In genomic region chr3:124964432-124964831, GRCh38 we compare ENCODE assay signal across 1 cellular context.
A peak's percentile ranks its signal among the peaks of the same experiment; 100 is the strongest.
TF ChIP-seq lines count a peak whose summit lies in the region.

No MANE protein-coding gene starts in this region.

TF ChIP-seq in HepG2, 621 proteins besides CTCF, POLR2A, EP300 and RAD21 (continued from another document and continues in another):
- TF ChIP-seq ZNF569 (CRISPR knock-in tag; IDR thresholded peaks at IDR 0.05; ENCODE audit: borderline replicate concordance) (no peak), MLX (CRISPR knock-in tag; IDR thresholded peaks at IDR 0.05) (no peak), ZNF570 (CRISPR knock-in tag; IDR thresholded peaks at IDR 0.05; ENCODE audit: borderline replicate concordance) (no peak), RBAK (CRISPR knock-in tag; IDR thresholded peaks at IDR 0.05) (no peak), HINFP (CRISPR knock-in tag; IDR thresholded peaks at IDR 0.05; ENCODE audit: low read depth) (no peak), ZNF354B (CRISPR knock-in tag; IDR thresholded peaks at IDR 0.05) (no peak), PLRG1 (conservative IDR thresholded peaks at IDR 0.05) (no peak), FOSL2 (CRISPR knock-in tag; IDR thresholded peaks at IDR 0.05) (no peak), SMAD9 (CRISPR knock-in tag; IDR thresholded peaks at IDR 0.05) (no peak), FOXK2 (IDR thresholded peaks at IDR 0.05) (no peak), CERS6 (CRISPR knock-in tag; IDR thresholded peaks at IDR 0.05) (no peak), PRDM4 (CRISPR knock-in tag; IDR thresholded peaks at IDR 0.05; ENCODE audit: borderline replicate concordance) (no peak), FOXK1 (CRISPR knock-in tag; IDR thresholded peaks at IDR 0.05; ENCODE audit: borderline replicate concordance, low read depth) (no peak), YY1 (IDR thresholded peaks at IDR 0.05; ENCODE audit: insufficient read depth, insufficient replicate concordance, low read depth, low read length) (no peak), RARA (CRISPR knock-in tag; IDR thresholded peaks at IDR 0.05) (0 out of 2 replicates have a peak, but pooled peaks have one; percentile 12), ZBTB42 (CRISPR knock-in tag; IDR thresholded peaks at IDR 0.05) (no peak), SNAPC4 (CRISPR knock-in tag; IDR thresholded peaks at IDR 0.05) (no peak), MED13 (CRISPR knock-in tag; IDR thresholded peaks at IDR 0.05) (no peak), TFE3 (CRISPR knock-in tag; IDR thresholded peaks at IDR 0.05) (no peak), KIAA2018 (CRISPR knock-in tag; IDR thresholded peaks at IDR 0.05; ENCODE audit: borderline replicate concordance) (no peak), NCOR1 (IDR thresholded peaks at IDR 0.05; ENCODE audit: borderline replicate concordance, low read length) (peak; percentile 22; the same call in 1 of the 2 replicates), PAXIP1 (CRISPR knock-in tag; conservative IDR thresholded peaks at IDR 0.05) (0 out of 2 replicates have a peak, but pooled peaks have one; percentile 12), IRX3 (CRISPR knock-in tag; IDR thresholded peaks at IDR 0.05; ENCODE audit: borderline replicate concordance, low read depth) (no peak), RNF219 (CRISPR knock-in tag; IDR thresholded peaks at IDR 0.05) (no peak), NFIC (IDR thresholded peaks at IDR 0.05; ENCODE audit: low read length) (no peak)
